Comparison of ENCODE assay signal across 21 cellular contexts in genomic region chr5:66747602-66748001, GRCh38.
A peak's percentile ranks its signal among the peaks of the same experiment; 100 is the strongest.
DNase-seq lines count a peak whose midpoint lies in the region; FAIRE-seq and TF ChIP-seq lines count a peak whose summit lies in the region.
"Had no signal": no experiment of that assay in that cellular context is flagged by ENCODE, and none has a peak within 500 bp of the region (broad histone marks: within the 10 kb centered on the region; RNA-seq: fewer than 3 reads in every experiment).

No MANE protein-coding gene starts in this region.

- no peaks in the 10 kb centered on the region for H3K36me3 ChIP-seq in BLaER1 treated with 17β-estradiol and CSF1 and Interleukin-3, amounts not matched to agents 10 nM and 100 nM
- no peaks in the 10 kb centered on the region for H3K36me3 ChIP-seq in bronchial epithelial cell (ENCODE audit: control insufficient read depth, insufficient read depth, low read length)
- H3K36me3 ChIP-seq: BE2C had no signal

- H3K4me1 ChIP-seq in BLaER1 treated with 17β-estradiol and CSF1 and Interleukin-3, amounts not matched to agents 10 nM and 100 nM, result peaks cover 23 to 33% (median 31%) of the 10 kb centered on the region in 10 experiments

- no peak overlapping the region for H3K9ac ChIP-seq in BLaER1 treated with 17β-estradiol and CSF1 and Interleukin-3, amounts not matched to agents 10 nM and 100 nM

- peaks cover 13 to 27% (median 22%) of the 10 kb centered on the region in 11 experiments; a peak in 20 of 22 replicates for H3K9me3 ChIP-seq in BLaER1 treated with 17β-estradiol and CSF1 and Interleukin-3, amounts not matched to agents 10 nM and 100 nM (replicated peaks in 1 of 11)
- H3K9me3 ChIP-seq: BE2C had no signal

- no peaks in the 10 kb centered on the region for H4K20me1 ChIP-seq in BLaER1 treated with 17β-estradiol and CSF1 and Interleukin-3, amounts not matched to agents 10 nM and 100 nM

- no peak overlapping the region for H3K27ac ChIP-seq in BLaER1 treated with 17β-estradiol and CSF1 and Interleukin-3, amounts not matched to agents 10 nM and 100 nM

- DNase-seq in bronchial epithelial cell (ENCODE audit: low read depth) (no peak), NCI-H1417 treated with DMSO at 0.1 percent for 48 hours (lab: John Stamatoyannopoulos, UW) (no peak), NCI-H526 (lab: John Stamatoyannopoulos, UW) (no peak), hepatic stellate cell (ENCODE audit: low spot score) (no peak)
- DNase-seq: 8988T; ACHN; BE2C; C1 segment of cervical spinal cord; CD4-positive, CD25-positive, alpha-beta regulatory T cell; CD8-positive, alpha-beta memory T cell; COR-L47; DMS 273 treated with DMSO at 0.1 percent for 48 hours; DMS153; DMS53; DMS79; GF-D8 had no signal

- H3K4me2 ChIP-seq in BLaER1 treated with 17β-estradiol and CSF1 and Interleukin-3, amounts not matched to agents 10 nM and 100 nM, result peak overlapping the region; percentile 28 to 81 (median 69)

- H3K27me3 ChIP-seq in BLaER1 treated with 17β-estradiol and CSF1 and Interleukin-3, amounts not matched to agents 10 nM and 100 nM, result no peaks in the 10 kb centered on the region
- no peaks in the 10 kb centered on the region for H3K27me3 ChIP-seq in bronchial epithelial cell (ENCODE audit: control insufficient read depth, insufficient read depth, low read length)
- H3K27me3 ChIP-seq: BE2C had no signal

- peak; percentile 18 for FAIRE-seq in bronchial epithelial cell (lab: Jason Lieb, UNC)
- FAIRE-seq: A204.1, G401.6, GM12891, GM19239 had no signal

- no peak overlapping the region for H3K4me3 ChIP-seq in BLaER1 treated with 17β-estradiol and CSF1 and Interleukin-3, amounts not matched to agents 10 nM and 100 nM
- H3K4me3 ChIP-seq in bronchial epithelial cell (ENCODE audit: low read depth, low read length), result no peak overlapping the region

- TF ChIP-seq CTCF in bronchial epithelial cell (IDR thresholded peaks at IDR 0.05; ENCODE audit: insufficient read depth, low read length, severe bottlenecking), result no peak
